Comparison of ENCODE assay signal across 12 cellular contexts in the genomic region with DNA sequence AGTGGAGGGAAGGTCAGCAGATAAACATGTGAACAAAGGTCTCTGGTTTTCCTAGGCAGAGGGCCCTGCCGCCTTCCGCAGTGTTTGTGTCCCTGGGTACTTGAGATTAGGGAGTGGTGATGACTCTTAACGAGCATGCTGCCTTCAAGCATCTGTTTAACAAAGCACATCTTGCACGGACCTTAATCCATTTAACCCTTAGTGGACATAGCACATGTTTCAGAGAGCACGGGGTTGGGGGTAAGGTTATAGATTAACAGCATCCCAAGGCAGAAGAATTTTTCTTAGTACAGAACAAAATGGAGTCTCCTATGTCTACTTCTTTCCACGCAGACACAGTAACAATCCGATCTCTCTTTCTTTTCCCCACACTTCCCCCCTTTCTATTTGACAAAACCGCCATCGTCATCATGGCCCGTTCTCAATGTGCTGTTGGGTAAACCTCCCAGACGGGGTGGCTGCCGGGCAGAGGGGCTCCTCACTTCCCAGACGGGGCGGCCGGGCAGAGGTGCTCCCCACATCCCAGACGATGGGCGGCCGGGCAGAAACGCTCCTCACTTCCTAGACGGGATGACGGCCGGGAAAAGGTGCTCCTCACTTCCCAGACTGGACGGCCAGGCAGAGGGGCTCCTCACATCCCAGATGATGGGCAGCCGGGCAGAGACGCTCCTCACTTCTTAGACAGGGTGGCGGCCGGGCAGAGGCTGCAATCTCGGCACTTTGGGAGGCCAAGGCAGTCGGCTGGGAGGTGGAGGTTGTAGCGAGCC. TPM values are rescaled to one million over a fixed set of nuclear protein-coding genes. Genes with fewer than 3 reads are reported as not detected.
DNase-seq lines count a peak whose midpoint lies in the region; ATAC-seq, FAIRE-seq and TF ChIP-seq lines count a peak whose summit lies in the region.
"Not testable (repeated sequence)": the region's sequence is repeated elsewhere in the genome, so short reads cannot be mapped to it uniquely, and the experiment has no call there.
"Had no signal": no experiment of that assay in that cellular context is flagged by ENCODE, and none has a peak within 500 bp of the region (broad histone marks: within the 10 kb centered on the region; RNA-seq: fewer than 3 reads in every experiment).

No MANE protein-coding gene starts in this region.

- H3K56ac ChIP-seq in IMR-90 (ENCODE audit: extremely low read depth, insufficient read depth, low read length), result not testable (repeated sequence)

- H3K27ac ChIP-seq in IMR-90 (ENCODE audit: insufficient read depth, low read length), result peak overlapping the region; percentile 91
- H3K27ac ChIP-seq in K562 (ENCODE audit: extremely low read depth, low read depth, low read length); HepG2 (ENCODE audit: extremely low read length, insufficient read depth, low read length): not testable (repeated sequence)
- H3K27ac ChIP-seq in smooth muscle cell (ENCODE audit: low read depth), result peak overlapping the region; percentile 80

- H3K27me3 ChIP-seq in IMR-90 (ENCODE audit: control insufficient read depth, insufficient read depth, low read length); K562 (ENCODE audit: control insufficient read depth in 2 of 2, insufficient read depth in 2 of 2, low read length in 2 of 2); HepG2 (ENCODE audit: control insufficient read depth in 1 of 2, insufficient read depth in 2 of 2, low read length in 2 of 2); smooth muscle cell (ENCODE audit: low read depth): not testable (repeated sequence)

- H2BK20ac ChIP-seq in IMR-90 (ENCODE audit: low read depth, low read length), result not testable (repeated sequence)

- H2AK5ac ChIP-seq in IMR-90 (ENCODE audit: low read depth, low read length), result peak overlapping the region; percentile 81

- peak overlapping the region; percentile 69; the same call in 1 of the 2 replicates for H3K4ac ChIP-seq in IMR-90 (ENCODE audit: low read depth, low read length)

- not testable (repeated sequence) for TF ChIP-seq CTCF in IMR-90 (conservative IDR thresholded peaks at IDR 0.05; ENCODE audit: low read depth, low read length); K562 (IDR thresholded peaks at IDR 0.05 in 2 of 3, conservative IDR thresholded peaks at IDR 0.05 in 1 of 3; ENCODE audit: insufficient read depth in 2 of 3, low read depth in 1 of 3, low read length in 3 of 3); HepG2 (CRISPR knock-in tag; IDR thresholded peaks at IDR 0.05); smooth muscle cell (IDR thresholded peaks at IDR 0.05; ENCODE audit: borderline replicate concordance, insufficient read depth, poor library complexity, severe bottlenecking)

- not testable (repeated sequence) for H3K23ac ChIP-seq in IMR-90 (ENCODE audit: low read depth, low read length)

- not testable (repeated sequence) for H3K4me3 ChIP-seq in IMR-90 (ENCODE audit: insufficient read depth, low read depth, low read length); K562; HepG2 (replicated peaks in 1 of 3; ENCODE audit: insufficient read depth in 1 of 3, low read depth in 2 of 3, low read length in 3 of 3); smooth muscle cell

- peak overlapping the region; percentile 84 for H2BK120ac ChIP-seq in IMR-90 (ENCODE audit: low read depth, low read length)

- ATAC-seq in IMR-90 (ENCODE audit: low read depth); K562; Right ventricle myocardium inferior; HepG2: not testable (repeated sequence)

- 100% methylated on average over 1 of the region's 30 CpGs; no CpG with 5 or more reads in 1 of the 2 experiments for WGBS in IMR-90 (ENCODE audit: extremely low coverage in 2 of 2, insufficient read length in 1 of 2), 2 experiments
- 75% methylated on average over 21 of the region's 30 CpGs for WGBS in K562 (ENCODE audit: insufficient coverage, low coverage, missing lambda C conversion rate)
- WGBS in HepG2 (ENCODE audit: low lambda C conversion rate), result 88% methylated on average over 22 of the region's 30 CpGs
- 87% methylated on average over 30 of the region's 30 CpGs for WGBS in smooth muscle cell (ENCODE audit: low lambda C conversion rate)

- not testable (repeated sequence) for H3K4me2 ChIP-seq in IMR-90 (ENCODE audit: low read depth, low read length); K562 (ENCODE audit: insufficient read depth, low read length); HepG2 (ENCODE audit: low read depth, low read length); smooth muscle cell

- H3K36me3 ChIP-seq in IMR-90 (ENCODE audit: control insufficient read depth, insufficient read depth, low read length); K562 (ENCODE audit: control insufficient read depth, insufficient read depth, low read length); HepG2 (replicated peaks in 1 of 2; ENCODE audit: control insufficient read depth in 1 of 2, insufficient read depth in 2 of 2, low read length in 2 of 2); smooth muscle cell (ENCODE audit: low read depth): not testable (repeated sequence)

- not testable (repeated sequence) for H3K9ac ChIP-seq in IMR-90 (ENCODE audit: low read depth, low read length); K562 (ENCODE audit: insufficient read depth in 1 of 2, low read depth in 2 of 2, low read length in 2 of 2); HepG2 (ENCODE audit: insufficient read depth, low read depth, low read length); smooth muscle cell (ENCODE audit: low read depth)

- H3K14ac ChIP-seq in IMR-90 (replicated peaks; ENCODE audit: low read depth, low read length), result not testable (repeated sequence)

- H3K4me1 ChIP-seq in IMR-90 (ENCODE audit: control insufficient read depth, insufficient read depth, low read length) (peaks cover 12% of the 10 kb centered on the region), K562 (replicated peaks in 1 of 2; ENCODE audit: control insufficient read depth in 2 of 2, insufficient read depth in 2 of 2, low read length in 2 of 2) (peaks cover 12 to 20% of the 10 kb centered on the region in 2 experiments), HepG2 (ENCODE audit: insufficient read depth, low read length) (peaks cover 16% of the 10 kb centered on the region)
- H3K4me1 ChIP-seq in smooth muscle cell (ENCODE audit: low read depth), result not testable (repeated sequence)

- FAIRE-seq in K562 (lab: Jason Lieb, UNC); HepG2 (lab: Jason Lieb, UNC): not testable (repeated sequence)

- intact Hi-C loops in IMR-90 (cut with micrococcal nuclease), result loop anchor here (2.0 to 5.0 kb wide), 3 partner anchors 46 to 263 kb away; partner anchors contain the start of gene IL6ST
- intact Hi-C loops in K562 (cut with micrococcal nuclease), result loop anchor here (2.0 kb wide), 1 partner anchor 47 kb away; no protein-coding TSS in a partner anchor
- intact Hi-C loops in Right ventricle myocardium inferior (cut with DNase I); HepG2 (cut with micrococcal nuclease; ENCODE audit: unreplicated experiment): not testable (repeated sequence)

- H2AK9ac ChIP-seq in IMR-90 (replicated peaks; ENCODE audit: low read depth, low read length, poor library complexity), result not testable (repeated sequence)

- H3K79me1 ChIP-seq in IMR-90 (ENCODE audit: low read depth in 1 of 2, low read length in 2 of 2), result not testable (repeated sequence)

- H4K91ac ChIP-seq in IMR-90 (ENCODE audit: insufficient read depth, low read depth, low read length), result peak overlapping the region; percentile 80

- H3K9me1 ChIP-seq in IMR-90 (ENCODE audit: insufficient read depth, low read length); K562 (ENCODE audit: control insufficient read depth, insufficient read depth, low read length): not testable (repeated sequence)

- H2BK5ac ChIP-seq in IMR-90 (ENCODE audit: low read depth, low read length, poor library complexity, severe bottlenecking), result peak overlapping the region; percentile 96

- H4K20me1 ChIP-seq in IMR-90 (ENCODE audit: insufficient read depth, low read length); K562 (replicated peaks; ENCODE audit: control insufficient read depth, insufficient read depth, low read length); HepG2 (ENCODE audit: insufficient read depth, low read length); smooth muscle cell (ENCODE audit: low read depth): not testable (repeated sequence)

- peak overlapping the region; percentile 55; a peak in 2 of 4 replicates for H4K8ac ChIP-seq in IMR-90 (ENCODE audit: low read depth in 2 of 2, low read length in 2 of 2)

- peaks cover 14% of the 10 kb centered on the region for H3F3A ChIP-seq in smooth muscle cell (ENCODE audit: low read depth)

- DNase-seq in IMR-90; K562 (ENCODE audit: extremely low read depth in 1 of 4, low spot score in 3 of 4); HepG2 (ENCODE audit: low spot score); smooth muscle cell (lab: John Stamatoyannopoulos, UW; ENCODE audit: unreplicated experiment): not testable (repeated sequence)
- DNase-seq in NCI-H82 (lab: John Stamatoyannopoulos, UW), result peak; percentile 17
- peak; percentile 63 for DNase-seq in Right ventricle myocardium inferior (ENCODE audit: missing footprints)

- not testable (repeated sequence) for BruUV-seq in IMR-90 (replicated peaks; lab: Mats Ljungman, UMichigan); K562 (replicated peaks; lab: Mats Ljungman, UMichigan); HepG2 (replicated peaks; lab: Mats Ljungman, UMichigan)

- peak overlapping the region; percentile 72; the same call in 1 of the 2 replicates for H4K5ac ChIP-seq in IMR-90 (ENCODE audit: low read depth, low read length)

- H3K79me2 ChIP-seq in K562 (ENCODE audit: control insufficient read depth, insufficient read depth, low read length); HepG2 (ENCODE audit: insufficient read depth, low read length); smooth muscle cell (ENCODE audit: low read depth): not testable (repeated sequence)

- H3K18ac ChIP-seq in IMR-90 (ENCODE audit: low read depth, low read length), result peak overlapping the region; percentile 53

- not testable (repeated sequence) for TF ChIP-seq EP300 in K562 (IDR thresholded peaks at IDR 0.05; ENCODE audit: low read length); HepG2 (IDR thresholded peaks at IDR 0.05; ENCODE audit: low read depth in 2 of 2, low read length in 2 of 2); HepG2 (CRISPR knock-in tag; IDR thresholded peaks at IDR 0.05; ENCODE audit: borderline replicate concordance)

- not testable (repeated sequence) for TF ChIP-seq POLR2A in IMR-90 (IDR thresholded peaks at IDR 0.05; ENCODE audit: low read depth, low read length); K562 (conservative IDR thresholded peaks at IDR 0.05); HepG2 (IDR thresholded peaks at IDR 0.05; ENCODE audit: insufficient read depth in 1 of 2, low read depth in 2 of 2, low read length in 2 of 2)

- CTCF ChIA-PET in IMR-90 (lab: Yijun Ruan, JAX); K562 (lab: Yijun Ruan, JAX; ENCODE audit: low intra/inter-chr PET ratio); HepG2 (lab: Yijun Ruan, JAX; ENCODE audit: low intra/inter-chr PET ratio, low total read pairs): not testable (repeated sequence)

- POLR2A ChIA-PET in IMR-90 (lab: Charles Lee; ENCODE audit: unreplicated experiment); K562 (lab: Yijun Ruan, JAX); HepG2 (lab: Yijun Ruan, JAX): not testable (repeated sequence)

- H3K9me3 ChIP-seq in IMR-90 (ENCODE audit: control insufficient read depth, insufficient read depth, low read length); K562 (replicated peaks; ENCODE audit: control insufficient read depth, insufficient read depth, low read depth, low read length); HepG2 (ENCODE audit: low read length); smooth muscle cell (replicated peaks; ENCODE audit: low read depth): not testable (repeated sequence)

- TF ChIP-seq RAD21 in IMR-90 (IDR thresholded peaks at IDR 0.05; ENCODE audit: low read length); K562 (CRISPR knock-in tag; conservative IDR thresholded peaks at IDR 0.05 in 1 of 2, IDR thresholded peaks at IDR 0.05 in 1 of 2); HepG2 (CRISPR knock-in tag; IDR thresholded peaks at IDR 0.05): not testable (repeated sequence)

- dilution Hi-C loops in IMR-90 (cut with HindIII; ENCODE audit: low sequenced_read_pairs, unreplicated experiment), result not testable (repeated sequence)

- H2BK15ac ChIP-seq in IMR-90 (ENCODE audit: low read depth, low read length), result not testable (repeated sequence)

- H2AFZ ChIP-seq in IMR-90 (replicated peaks; ENCODE audit: low read length, poor library complexity); K562 (ENCODE audit: low read depth, low read length); HepG2 (ENCODE audit: low read length); smooth muscle cell (ENCODE audit: low read depth): not testable (repeated sequence)

- in situ Hi-C loops in IMR-90 (cut with MboI; ENCODE audit: low sequenced_read_pairs) (loop anchor here (25.0 kb wide), 1 partner anchor 954 kb away; no protein-coding TSS in a partner anchor), HepG2 (cut with HindIII; ENCODE audit: extremely low pct_ligation_motif_present, low pct_unique_long_range_greater_than_20kb) (loop anchor here (25.0 kb wide), 1 partner anchor 829 kb away; no protein-coding TSS in a partner anchor)
- in situ Hi-C loops in K562 (cut with MboI), result not testable (repeated sequence)

RNA-seq across cellular contexts. Expression of gene ANKRD55, which starts 24.8 kb away (rescaled TPM):
- total RNA-seq in IMR-90 (2012; rRNA removed), result 0.28 TPM in 1 of 2 replicates, not detected in the other
- not detected in 2 replicates for polyA plus RNA-seq in IMR-90 (2012; rRNA removed)
- polyA plus RNA-seq in IMR-90 (2012; cell fraction: cytosol; rRNA removed), result 0.13 TPM in 1 of 2 replicates, not detected in the other
- polyA plus RNA-seq in IMR-90 (2012; cell fraction: nucleus; rRNA removed; ENCODE audit: low replicate concordance), result not detected in 2 replicates
- total RNA-seq in K562 (2011; cell fraction: chromatin; rRNA removed; ENCODE audit: low replicate concordance), result 2.5 and 3.5 TPM in 2 replicates
- total RNA-seq in K562 (2011; cell fraction: nucleolus; rRNA removed), result 0.92 and 2.2 TPM in 2 replicates
- 1.6 and 2.2 TPM in 2 replicates for total RNA-seq in K562 (2011; cell fraction: nucleoplasm; rRNA removed)
- 4.4 and 4.8 TPM in 2 replicates for total RNA-seq in K562 (2014; rRNA removed)
- total RNA-seq in K562 (2014; rRNA removed; fragmentation: Illumina TruSeq; extraction: Trizol), result 3.2 and 3.5 TPM in 2 replicates
- 7.1 and 7.5 TPM in 2 replicates for total RNA-seq in K562 (2015; rRNA removed; fragmentation: Illumina TruSeq; extraction: Trizol)
- total RNA-seq in K562 (2021), result 3.4 and 3.6 TPM in 2 replicates
- 2.3 and 10.6 TPM in 2 replicates for polyA plus RNA-seq in K562 (2011; rRNA removed)
- 2.2 and 8.9 TPM in 2 replicates for polyA plus RNA-seq in K562 (2011; cell fraction: cytosol; rRNA removed)
- 1.2 and 6.2 TPM in 2 replicates for polyA plus RNA-seq in K562 (2011; cell fraction: nucleus; rRNA removed)
- 8.3 and 11.9 TPM in 2 replicates for polyA plus RNA-seq in K562 (2012)
- 5.8 and 6.5 TPM in 2 replicates for polyA plus RNA-seq in K562 (2014; fragmentation: Illumina TruSeq; extraction: Trizol)
- polyA plus RNA-seq in K562 (2014; fragmentation: Nextera tagmentation; extraction: Ambion mirVana), result 10 to 100 TPM in 1 of 2 experiments, 1 to 10 TPM in 1; 10.0 to 10.2 TPM
- 4.6 TPM in 2 replicates for polyA plus RNA-seq in K562 (2014; rRNA removed)
- polyA minus RNA-seq in K562 (2011; rRNA and poly(A)+ RNA removed), result 2.0 and 11.6 TPM in 2 replicates
- 4.0 TPM in 1 of 2 replicates, not detected in the other for polyA minus RNA-seq in K562 (2011; cell fraction: cytosol; rRNA and poly(A)+ RNA removed)
- polyA minus RNA-seq in K562 (2011; cell fraction: nucleus; rRNA and poly(A)+ RNA removed), result 1.2 and 3.1 TPM in 2 replicates
- not detected for total RNA-seq in Right ventricle myocardium inferior
- 0.11 and 0.31 TPM in 2 replicates for total RNA-seq in HepG2 (2016; rRNA removed; fragmentation: Illumina TruSeq; extraction: Trizol)
- not detected in 2 replicates for total RNA-seq in HepG2 (2016; cell fraction: cytosol; rRNA removed; fragmentation: Illumina TruSeq; extraction: Trizol; ENCODE audit: low read depth)
- 0.17 TPM in 1 of 2 replicates, not detected in the other for total RNA-seq in HepG2 (2016; cell fraction: insoluble cytoplasmic fraction; rRNA removed; fragmentation: Illumina TruSeq; extraction: Trizol)
- 0.24 and 0.31 TPM in 2 replicates for total RNA-seq in HepG2 (2016; cell fraction: membrane; rRNA removed; fragmentation: Illumina TruSeq; extraction: Trizol)
- 0.25 TPM in 1 of 2 replicates, not detected in the other for total RNA-seq in HepG2 (2016; cell fraction: nucleus; rRNA removed; fragmentation: Illumina TruSeq; extraction: Trizol)
- polyA plus RNA-seq in HepG2 (2011; rRNA removed), result 0.10 and 0.28 TPM in 2 replicates
- polyA plus RNA-seq in HepG2 (2011; cell fraction: cytosol; rRNA removed), result 0.12 and 0.13 TPM in 2 replicates
- 0.09 and 0.18 TPM in 2 replicates for polyA plus RNA-seq in HepG2 (2011; cell fraction: nucleus; rRNA removed)
- 0.12 TPM in 1 of 2 replicates, not detected in the other for polyA plus RNA-seq in HepG2 (2012)
- polyA plus RNA-seq in HepG2 (2016; cell fraction: cytosol; fragmentation: Illumina TruSeq; extraction: Trizol; ENCODE audit: low read depth), result 0.15 and 0.29 TPM in 2 replicates
- polyA plus RNA-seq in HepG2 (2016; cell fraction: insoluble cytoplasmic fraction; fragmentation: Illumina TruSeq; extraction: Trizol; ENCODE audit: low read depth), result 0.40 and 0.46 TPM in 2 replicates
- 0.19 and 0.24 TPM in 2 replicates for polyA plus RNA-seq in HepG2 (2016; cell fraction: membrane; fragmentation: Illumina TruSeq; extraction: Trizol; ENCODE audit: low read depth)
- polyA plus RNA-seq in HepG2 (2016; cell fraction: nucleus; fragmentation: Illumina TruSeq; extraction: Trizol; ENCODE audit: insufficient read depth, low read depth), result 0.31 TPM in 1 of 2 replicates, not detected in the other
- 0.21 TPM in 1 of 2 replicates, not detected in the other for polyA minus RNA-seq in HepG2 (2011; rRNA and poly(A)+ RNA removed; ENCODE audit: low replicate concordance)
- polyA minus RNA-seq in HepG2 (2011; cell fraction: cytosol; rRNA and poly(A)+ RNA removed), result not detected in 2 replicates
- polyA minus RNA-seq in HepG2 (2011; cell fraction: nucleus; rRNA and poly(A)+ RNA removed), result not detected in 2 replicates
- total RNA-seq in smooth muscle cell, result 0.27 and 1.7 TPM in 2 replicates
- polyA plus RNA-seq in smooth muscle cell, result 0.70 and 1.1 TPM in 2 replicates
- total RNA-seq: Calu3, Daoy, G401, GM23338, H9 had no signal
- polyA plus RNA-seq: BJ, GM23338 had no signal
